9 cellular contexts compared by ENCODE assay signal in the genomic region with DNA sequence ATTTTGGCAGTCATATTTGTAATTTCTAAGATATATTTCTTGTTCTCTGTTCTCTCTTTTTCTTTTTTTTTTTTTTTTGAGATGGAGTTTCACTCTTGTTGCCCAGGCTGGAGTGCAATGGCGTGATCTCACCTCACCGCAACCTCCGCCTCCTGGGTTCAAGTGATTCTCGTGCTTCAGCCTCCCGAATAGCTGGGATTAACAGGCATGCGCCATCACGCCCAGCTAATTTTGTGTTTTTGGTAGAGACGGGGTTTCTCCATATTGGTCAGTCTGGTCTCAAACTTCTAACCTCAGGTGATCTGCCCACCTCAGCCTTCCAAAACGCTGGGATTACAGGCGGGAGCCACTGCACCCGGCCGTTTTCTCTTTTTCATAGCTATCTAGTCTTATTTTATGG. TPM values are rescaled to one million over a fixed set of nuclear protein-coding genes. Genes with fewer than 3 reads are reported as not detected.
DNase-seq lines count a peak whose midpoint lies in the region; ATAC-seq and TF ChIP-seq lines count a peak whose summit lies in the region.
"Not testable (repeated sequence)": the region's sequence is repeated elsewhere in the genome, so short reads cannot be mapped to it uniquely, and the experiment has no call there.
"Had no signal": no experiment of that assay in that cellular context is flagged by ENCODE, and none has a peak within 500 bp of the region (broad histone marks: within the 10 kb centered on the region; RNA-seq: fewer than 3 reads in every experiment).

No MANE protein-coding gene starts in this region.

- H2AFZ ChIP-seq in KMS-11 (ENCODE audit: low read depth); SU-DHL-6 (ENCODE audit: low read depth, low read length, severe bottlenecking): not testable (repeated sequence)

- CTCF ChIA-PET in CD4-positive, alpha-beta T cell (lab: Charles Lee): interaction anchor here (2.1 kb wide), 1 partner anchor 52 kb away, joined by 7 read pairs; no protein-coding TSS in a partner anchor
- CTCF ChIA-PET in activated CD4-positive, alpha-beta memory T cell treated with anti-CD3 and anti-CD28 coated beads, Interleukin-2, amount 10 ng/mL, durations not matched to agents 7 days and 5 days (lab: Charles Lee): interaction anchor here (0.9 to 1.7 kb wide), 3 partner anchors 18 to 24 kb away, joined by 3 to 7 read pairs (median 5); no protein-coding TSS in a partner anchor
- CTCF ChIA-PET in activated naive CD4-positive, alpha-beta T cell treated with anti-CD3 and anti-CD28 coated beads, Interleukin-2, amount 10 ng/mL, durations not matched to agents 7 days and 5 days (lab: Charles Lee): interaction anchor here (0.8 to 1.2 kb wide), 3 partner anchors 12 to 52 kb away, joined by 3 read pairs; no protein-coding TSS in a partner anchor

- H3K9me3 Mint-ChIP-seq in CD4-positive, alpha-beta T cell; activated CD4-positive, alpha-beta memory T cell treated with anti-CD3 and anti-CD28 coated beads, Interleukin-2, amount 10 ng/mL, durations not matched to agents 7 days and 5 days; activated naive CD4-positive, alpha-beta T cell treated with anti-CD3 and anti-CD28 coated beads, Interleukin-2, amount 10 ng/mL, durations not matched to agents 7 days and 5 days; dendritic cell treated with granulocyte-macrophage colony-stimulating factor and Interleukin-4, amounts not matched to agents 40 ng/mL and 50 ng/mL, for 4 days; stimulated activated effector memory CD8-positive, alpha-beta T cell treated with anti-CD3 and anti-CD28 coated beads, Interleukin-12 subunit alpha, Interleukin-12 subunit beta, amount 100 ng/mL, for 72 hours: not testable (repeated sequence)

- not testable (repeated sequence) for H3K36me3 ChIP-seq in KMS-11 (ENCODE audit: insufficient read depth)
- H3K36me3 ChIP-seq in SU-DHL-6 (ENCODE audit: low read length): peaks cover 29% of the 10 kb centered on the region

- H3K36me3 Mint-ChIP-seq in CD4-positive, alpha-beta T cell (ENCODE audit: low read depth): peaks cover 61% of the 10 kb centered on the region
- H3K36me3 Mint-ChIP-seq in activated CD4-positive, alpha-beta memory T cell treated with anti-CD3 and anti-CD28 coated beads, Interleukin-2, amount 10 ng/mL, durations not matched to agents 7 days and 5 days (ENCODE audit: low read depth): peaks cover 65% of the 10 kb centered on the region
- H3K36me3 Mint-ChIP-seq in activated naive CD4-positive, alpha-beta T cell treated with anti-CD3 and anti-CD28 coated beads, Interleukin-2, amount 10 ng/mL, durations not matched to agents 7 days and 5 days: peaks cover 67% of the 10 kb centered on the region
- H3K36me3 Mint-ChIP-seq in dendritic cell treated with granulocyte-macrophage colony-stimulating factor and Interleukin-4, amounts not matched to agents 40 ng/mL and 50 ng/mL, for 4 days (ENCODE audit: low read depth): peaks cover 41% of the 10 kb centered on the region
- peaks cover 36% of the 10 kb centered on the region for H3K36me3 Mint-ChIP-seq in stimulated activated effector memory CD8-positive, alpha-beta T cell treated with anti-CD3 and anti-CD28 coated beads, Interleukin-12 subunit alpha, Interleukin-12 subunit beta, amount 100 ng/mL, for 72 hours

- peaks cover 76% of the 10 kb centered on the region for H3K4me1 Mint-ChIP-seq in CD4-positive, alpha-beta T cell (ENCODE audit: low read depth)
- H3K4me1 Mint-ChIP-seq in activated CD4-positive, alpha-beta memory T cell treated with anti-CD3 and anti-CD28 coated beads, Interleukin-2, amount 10 ng/mL, durations not matched to agents 7 days and 5 days: peaks cover 68% of the 10 kb centered on the region
- peaks cover 66% of the 10 kb centered on the region for H3K4me1 Mint-ChIP-seq in activated naive CD4-positive, alpha-beta T cell treated with anti-CD3 and anti-CD28 coated beads, Interleukin-2, amount 10 ng/mL, durations not matched to agents 7 days and 5 days
- peaks cover 70% of the 10 kb centered on the region for H3K4me1 Mint-ChIP-seq in dendritic cell treated with granulocyte-macrophage colony-stimulating factor and Interleukin-4, amounts not matched to agents 40 ng/mL and 50 ng/mL, for 4 days (ENCODE audit: low read depth)
- peaks cover 74% of the 10 kb centered on the region for H3K4me1 Mint-ChIP-seq in stimulated activated effector memory CD8-positive, alpha-beta T cell treated with anti-CD3 and anti-CD28 coated beads, Interleukin-12 subunit alpha, Interleukin-12 subunit beta, amount 100 ng/mL, for 72 hours

- peaks cover 47% of the 10 kb centered on the region for H3F3A ChIP-seq in SU-DHL-6 (ENCODE audit: insufficient read depth)

- H3K4me3 ChIP-seq in KMS-11 (IDR thresholded peaks at IDR 0.05; ENCODE audit: insufficient read depth, low read depth, low read length); SU-DHL-6 (ENCODE audit: insufficient read depth, low read length, poor library complexity, severe bottlenecking): not testable (repeated sequence)

- not testable (repeated sequence) for TF ChIP-seq CTCF in CD4-positive, alpha-beta T cell (IDR thresholded peaks at IDR 0.05); KMS-11 (conservative IDR thresholded peaks at IDR 0.05; ENCODE audit: low read depth, low read length); SU-DHL-6 (IDR thresholded peaks at IDR 0.05; ENCODE audit: insufficient read depth, low read length, poor library complexity, severe bottlenecking)

- ATAC-seq in CD4-positive, alpha-beta T cell (ENCODE audit: poor library complexity); stimulated activated effector memory CD8-positive, alpha-beta T cell treated with anti-CD3 and anti-CD28 coated beads, Interleukin-12 subunit alpha, Interleukin-12 subunit beta, amount 100 ng/mL, for 72 hours: not testable (repeated sequence)

- H3K9me3 ChIP-seq in CD4-positive, alpha-beta T cell (ENCODE audit: control insufficient read depth, low read length); SU-DHL-6 (ENCODE audit: insufficient read depth, low read length): not testable (repeated sequence)

- H3K4me3 Mint-ChIP-seq in CD4-positive, alpha-beta T cell: peak overlapping the region; percentile 81
- not testable (repeated sequence) for H3K4me3 Mint-ChIP-seq in activated CD4-positive, alpha-beta memory T cell treated with anti-CD3 and anti-CD28 coated beads, Interleukin-2, amount 10 ng/mL, durations not matched to agents 7 days and 5 days; dendritic cell treated with granulocyte-macrophage colony-stimulating factor and Interleukin-4, amounts not matched to agents 40 ng/mL and 50 ng/mL, for 4 days
- peak overlapping the region; percentile 38 for H3K4me3 Mint-ChIP-seq in activated naive CD4-positive, alpha-beta T cell treated with anti-CD3 and anti-CD28 coated beads, Interleukin-2, amount 10 ng/mL, durations not matched to agents 7 days and 5 days
- H3K4me3 Mint-ChIP-seq in stimulated activated effector memory CD8-positive, alpha-beta T cell treated with anti-CD3 and anti-CD28 coated beads, Interleukin-12 subunit alpha, Interleukin-12 subunit beta, amount 100 ng/mL, for 72 hours: peak overlapping the region; percentile 65

- H3K4me2 ChIP-seq in KMS-11 (peak overlapping the region; percentile 95), SU-DHL-6 (ENCODE audit: low read depth, low read length, poor library complexity, severe bottlenecking) (peak overlapping the region; percentile 63)

- not testable (repeated sequence) for DNase-seq in CD4-positive, alpha-beta T cell; activated CD4-positive, alpha-beta memory T cell treated with anti-CD3 and anti-CD28 coated beads, Interleukin-2, amount 10 ng/mL, durations not matched to agents 7 days and 5 days; activated naive CD4-positive, alpha-beta T cell treated with anti-CD3 and anti-CD28 coated beads, Interleukin-2, amount 10 ng/mL, durations not matched to agents 7 days and 5 days; stimulated activated effector memory CD8-positive, alpha-beta T cell treated with anti-CD3 and anti-CD28 coated beads, Interleukin-12 subunit alpha, Interleukin-12 subunit beta, amount 100 ng/mL, for 72 hours (ENCODE audit: low spot score in 2 of 2)
- peak; percentile 57 for DNase-seq in mesenteric fat pad (ENCODE audit: low spot score)

- not testable (repeated sequence) for H4K20me1 ChIP-seq in KMS-11 (ENCODE audit: insufficient read depth); SU-DHL-6 (ENCODE audit: low read depth, low read length)

- H3K4me1 ChIP-seq in KMS-11 (ENCODE audit: low read depth, poor library complexity, severe bottlenecking): peaks cover 78% of the 10 kb centered on the region

- H3K27me3 Mint-ChIP-seq in CD4-positive, alpha-beta T cell; activated CD4-positive, alpha-beta memory T cell treated with anti-CD3 and anti-CD28 coated beads, Interleukin-2, amount 10 ng/mL, durations not matched to agents 7 days and 5 days; activated naive CD4-positive, alpha-beta T cell treated with anti-CD3 and anti-CD28 coated beads, Interleukin-2, amount 10 ng/mL, durations not matched to agents 7 days and 5 days; dendritic cell treated with granulocyte-macrophage colony-stimulating factor and Interleukin-4, amounts not matched to agents 40 ng/mL and 50 ng/mL, for 4 days: not testable (repeated sequence)

- intact Hi-C loops in CD4-positive, alpha-beta T cell (cut with DNase I, micrococcal nuclease): loop anchor here in 1 of 2 experiments (5.0 kb wide), 2 partner anchors 38 to 87 kb away; partner anchors contain the start of gene TBRG4
- intact Hi-C loops in dendritic cell treated with granulocyte-macrophage colony-stimulating factor and Interleukin-4, amounts not matched to agents 40 ng/mL and 50 ng/mL, for 4 days (cut with micrococcal nuclease): loop anchor here (10.0 kb wide), 1 partner anchor 51 kb away; the partner anchor contains the start of gene MYO1G

- H3K27me3 ChIP-seq in CD4-positive, alpha-beta T cell (ENCODE audit: control insufficient read depth, insufficient read depth, low read length); KMS-11 (ENCODE audit: insufficient read depth, low read depth); SU-DHL-6 (ENCODE audit: low read length): not testable (repeated sequence)

- not testable (repeated sequence) for H3K9me2 ChIP-seq in SU-DHL-6 (replicated peaks; ENCODE audit: insufficient read depth, low read length)

- H3K79me2 ChIP-seq in KMS-11 (ENCODE audit: insufficient read depth, low read depth): peaks cover 84% of the 10 kb centered on the region
- H3K79me2 ChIP-seq in SU-DHL-6 (ENCODE audit: insufficient read depth, low read length): peaks cover 99% of the 10 kb centered on the region

- H3K27ac Mint-ChIP-seq in CD4-positive, alpha-beta T cell: peak overlapping the region; percentile 95
- H3K27ac Mint-ChIP-seq in activated CD4-positive, alpha-beta memory T cell treated with anti-CD3 and anti-CD28 coated beads, Interleukin-2, amount 10 ng/mL, durations not matched to agents 7 days and 5 days: peak overlapping the region; percentile 77
- H3K27ac Mint-ChIP-seq in activated naive CD4-positive, alpha-beta T cell treated with anti-CD3 and anti-CD28 coated beads, Interleukin-2, amount 10 ng/mL, durations not matched to agents 7 days and 5 days: peak overlapping the region; percentile 95
- peak overlapping the region; percentile 71 for H3K27ac Mint-ChIP-seq in dendritic cell treated with granulocyte-macrophage colony-stimulating factor and Interleukin-4, amounts not matched to agents 40 ng/mL and 50 ng/mL, for 4 days
- H3K27ac Mint-ChIP-seq in stimulated activated effector memory CD8-positive, alpha-beta T cell treated with anti-CD3 and anti-CD28 coated beads, Interleukin-12 subunit alpha, Interleukin-12 subunit beta, amount 100 ng/mL, for 72 hours: peak overlapping the region; percentile 60

- not testable (repeated sequence) for H3K9ac ChIP-seq in KMS-11
- peak overlapping the region; percentile 39; the same call in 1 of the 2 replicates for H3K9ac ChIP-seq in SU-DHL-6 (ENCODE audit: low read length)

- H3K27ac ChIP-seq in CD4-positive, alpha-beta T cell (ENCODE audit: low read depth, low read length): not testable (repeated sequence)
- H3K27ac ChIP-seq in KMS-11 (peak overlapping the region; percentile 73; the same call in 1 of the 2 replicates), SU-DHL-6 (ENCODE audit: low read depth, low read length) (peak overlapping the region; percentile 94)

- POLR2A ChIA-PET in CD4-positive, alpha-beta T cell (lab: Charles Lee): interaction anchor here (13.3 to 13.4 kb wide), 2 partner anchors 25 to 46 kb away, joined by 321 to 367 read pairs; partner anchors contain the start of genes CCM2 and MYO1G
- POLR2A ChIA-PET in activated CD4-positive, alpha-beta memory T cell treated with anti-CD3 and anti-CD28 coated beads, Interleukin-2, amount 10 ng/mL, durations not matched to agents 7 days and 5 days (lab: Charles Lee): interaction anchor here (0.8 to 12.4 kb wide), 7 partner anchors 11 to 85 kb away, joined by 3 to 412 read pairs (median 4); partner anchors contain the start of genes CCM2, MYO1G and TBRG4

RNA-seq across cellular contexts. Expression of gene CCM2, which starts 25.5 kb away (rescaled TPM):
- 10 to 100 TPM; 48.8 to 52.8 TPM for total RNA-seq in CD4-positive, alpha-beta T cell
- total RNA-seq in activated CD4-positive, alpha-beta memory T cell treated with anti-CD3 and anti-CD28 coated beads, Interleukin-2, amount 10 ng/mL, durations not matched to agents 7 days and 5 days: 100 to 1,000 TPM; 130 to 134 TPM
- total RNA-seq in mesenteric fat pad: 53.2 TPM

RNA-seq across cellular contexts. Expression of gene MYO1G, which starts 46.7 kb away (rescaled TPM):
- 100 to 1,000 TPM; 155 to 157 TPM for total RNA-seq in CD4-positive, alpha-beta T cell
- 100 to 1,000 TPM; 572 to 576 TPM for total RNA-seq in activated CD4-positive, alpha-beta memory T cell treated with anti-CD3 and anti-CD28 coated beads, Interleukin-2, amount 10 ng/mL, durations not matched to agents 7 days and 5 days
- 8.7 TPM for total RNA-seq in mesenteric fat pad
- total RNA-seq: HFFc6 had no signal

Comparison
In these comparisons a context has a peak if more than half of its experiments do, and no peak if none do; other contexts are left out.
1. RNA of gene MYO1G, which starts 46.7 kb away (total RNA-seq): 572 to 576 TPM in activated CD4-positive, alpha-beta memory T cell treated with anti-CD3 and anti-CD28 coated beads, Interleukin-2, amount 10 ng/mL, durations not matched to agents 7 days and 5 days and 155 to 157 TPM in CD4-positive, alpha-beta T cell; 8.7 TPM in mesenteric fat pad (single experiment); every median in the first group is over 10 times any median in the second.
2. Peak in every context shown above with its lines, with median percentiles within 50 percentile points of each other: H3K27ac Mint-ChIP-seq.